37 cellular contexts compared by ENCODE assay signal in the genomic region with DNA sequence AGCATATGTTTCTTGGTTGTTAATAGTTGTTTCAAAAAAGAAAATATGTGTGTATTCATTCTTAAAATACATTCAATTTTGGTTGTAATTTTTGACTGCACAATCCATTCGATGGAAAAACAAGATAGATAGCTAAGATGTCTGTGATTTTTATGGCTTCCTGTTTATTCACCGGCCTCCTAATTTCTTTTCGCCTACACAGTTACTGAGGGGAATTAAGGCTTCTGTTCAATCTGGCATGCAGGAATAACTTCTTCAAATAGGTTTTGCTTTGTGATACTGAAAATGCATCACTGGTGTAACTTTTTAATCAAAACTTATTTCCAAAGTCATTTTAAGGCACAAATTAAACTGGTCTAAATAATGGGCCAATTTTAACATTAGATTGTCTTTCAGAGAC.
"Had no signal": no experiment of that assay in that cellular context is flagged by ENCODE, and none has a peak within 500 bp of the region (broad histone marks: within the 10 kb centered on the region; RNA-seq: fewer than 3 reads in every experiment).

No MANE protein-coding gene starts in this region.

- H3K4me3 Mint-ChIP-seq: activated CD4-positive, alpha-beta memory T cell treated with anti-CD3 and anti-CD28 coated beads for 36 hours; activated CD4-positive, alpha-beta T cell treated with anti-CD3 and anti-CD28 coated beads for 36 hours; activated CD4-positive, alpha-beta T cell treated with anti-CD3 and anti-CD28 coated beads, Interleukin-2, amount 10 ng/mL, durations not matched to agents 24 days and 14 days; activated CD8-positive, alpha-beta memory T cell treated with anti-CD3 and anti-CD28 coated beads, Interleukin-2, amount 10 ng/mL, durations not matched to agents 7 days and 5 days; activated CD8-positive, alpha-beta T cell treated with anti-CD3 and anti-CD28 coated beads, Interleukin-2, amount 10 ng/mL, durations not matched to agents 7 days and 5 days; activated naive CD4-positive, alpha-beta T cell treated with anti-CD3 and anti-CD28 coated beads for 36 hours; activated naive CD4-positive, alpha-beta T cell treated with anti-CD3 and anti-CD28 coated beads, Interleukin-2, amount 50 U/mL, for 24 hours; activated naive CD8-positive, alpha-beta T cell treated with anti-CD3 and anti-CD28 coated beads for 36 hours; activated naive CD8-positive, alpha-beta T cell treated with anti-CD3 and anti-CD28 coated beads, Interleukin-2, amount 50 U/mL, for 24 hours; activated T-helper 1 cell treated with anti-CD3 and anti-CD28 coated beads, Interleukin-12 subunit alpha, Interleukin-12 subunit beta, Interleukin-2, Interleukin-4 antibody, amounts not matched to agents 30 ng/mL and 10 ng/mL and 1 ng/mL, durations not matched to agents 14 hours and 24 hours and 36 hours; effector memory CD8-positive, alpha-beta T cell; T-helper 17 cell; T-helper 2 cell treated with Interferon-gamma antibody and Interleukin-4, amounts not matched to agents 5 μg/mL and 100 μg/mL, for 36 hours had no signal

- H3K27me3 Mint-ChIP-seq: activated CD4-positive, alpha-beta memory T cell treated with anti-CD3 and anti-CD28 coated beads for 36 hours; activated CD4-positive, alpha-beta T cell treated with anti-CD3 and anti-CD28 coated beads for 36 hours; activated CD4-positive, alpha-beta T cell treated with anti-CD3 and anti-CD28 coated beads, Interleukin-2, amount 10 ng/mL, durations not matched to agents 24 days and 14 days; activated CD8-positive, alpha-beta memory T cell treated with anti-CD3 and anti-CD28 coated beads, Interleukin-2, amount 10 ng/mL, durations not matched to agents 7 days and 5 days; activated naive CD4-positive, alpha-beta T cell treated with anti-CD3 and anti-CD28 coated beads, Interleukin-2, amount 50 U/mL, for 24 hours; activated naive CD8-positive, alpha-beta T cell treated with anti-CD3 and anti-CD28 coated beads for 36 hours; activated naive CD8-positive, alpha-beta T cell treated with anti-CD3 and anti-CD28 coated beads, Interleukin-2, amount 50 U/mL, for 24 hours; effector memory CD8-positive, alpha-beta T cell; T-helper 17 cell had no signal

- H3K27ac Mint-ChIP-seq: activated CD4-positive, alpha-beta memory T cell treated with anti-CD3 and anti-CD28 coated beads for 36 hours; activated CD4-positive, alpha-beta T cell treated with anti-CD3 and anti-CD28 coated beads for 36 hours; activated CD4-positive, alpha-beta T cell treated with anti-CD3 and anti-CD28 coated beads, Interleukin-2, amount 10 ng/mL, durations not matched to agents 24 days and 14 days; activated CD8-positive, alpha-beta memory T cell treated with anti-CD3 and anti-CD28 coated beads, Interleukin-2, amount 10 ng/mL, durations not matched to agents 7 days and 5 days; activated CD8-positive, alpha-beta T cell treated with anti-CD3 and anti-CD28 coated beads, Interleukin-2, amount 10 ng/mL, durations not matched to agents 7 days and 5 days; activated naive CD4-positive, alpha-beta T cell treated with anti-CD3 and anti-CD28 coated beads for 36 hours; activated naive CD4-positive, alpha-beta T cell treated with anti-CD3 and anti-CD28 coated beads, Interleukin-2, amount 50 U/mL, for 24 hours; activated naive CD8-positive, alpha-beta T cell treated with anti-CD3 and anti-CD28 coated beads for 36 hours; activated naive CD8-positive, alpha-beta T cell treated with anti-CD3 and anti-CD28 coated beads, Interleukin-2, amount 50 U/mL, for 24 hours; activated T-helper 1 cell treated with anti-CD3 and anti-CD28 coated beads, Interleukin-12 subunit alpha, Interleukin-12 subunit beta, Interleukin-2, Interleukin-4 antibody, amounts not matched to agents 30 ng/mL and 10 ng/mL and 1 ng/mL, durations not matched to agents 14 hours and 24 hours and 36 hours; activated T-helper 2 cell treated with anti-CD3 and anti-CD28 coated beads, Interferon-gamma antibody, Interleukin-2, Interleukin-4, amounts not matched to agents 10 μg/mL and 5 μg/mL and 100 μg/mL, durations not matched to agents 14 hours and 24 hours and 36 hours; effector memory CD8-positive, alpha-beta T cell; T-helper 17 cell; T-helper 2 cell treated with Interferon-gamma antibody and Interleukin-4, amounts not matched to agents 5 μg/mL and 100 μg/mL, for 36 hours had no signal

- H3K9me3 ChIP-seq: body of pancreas, esophagus squamous epithelium, gastrocnemius medialis had no signal

- H3K27me3 ChIP-seq: adrenal gland, body of pancreas, esophagus squamous epithelium, gastrocnemius medialis had no signal

- H3K36me3 Mint-ChIP-seq: activated CD4-positive, alpha-beta memory T cell treated with anti-CD3 and anti-CD28 coated beads for 36 hours; activated CD8-positive, alpha-beta memory T cell treated with anti-CD3 and anti-CD28 coated beads, Interleukin-2, amount 10 ng/mL, durations not matched to agents 7 days and 5 days; activated naive CD4-positive, alpha-beta T cell treated with anti-CD3 and anti-CD28 coated beads, Interleukin-2, amount 50 U/mL, for 24 hours; activated naive CD8-positive, alpha-beta T cell treated with anti-CD3 and anti-CD28 coated beads for 36 hours had no signal

- H3K4me1 ChIP-seq: adrenal gland, body of pancreas, gastrocnemius medialis had no signal

- ATAC-seq: activated CD4-positive, alpha-beta T cell treated with anti-CD3 and anti-CD28 coated beads for 36 hours; activated CD8-positive, alpha-beta memory T cell treated with anti-CD3 and anti-CD28 coated beads, Interleukin-2, amount 10 ng/mL, durations not matched to agents 7 days and 5 days; activated CD8-positive, alpha-beta T cell treated with anti-CD3 and anti-CD28 coated beads, Interleukin-2, amount 10 ng/mL, durations not matched to agents 7 days and 5 days; activated naive CD8-positive, alpha-beta T cell treated with anti-CD3 and anti-CD28 coated beads, Interleukin-2, amount 50 U/mL, for 24 hours; body of pancreas; effector memory CD8-positive, alpha-beta T cell; gastrocnemius medialis; T-helper 17 cell had no signal

- FAIRE-seq: colon, endothelial cell of umbilical vein had no signal

- DNase-seq: activated CD4-positive, alpha-beta memory T cell treated with anti-CD3 and anti-CD28 coated beads for 36 hours; activated CD4-positive, alpha-beta T cell treated with anti-CD3 and anti-CD28 coated beads for 36 hours; activated CD4-positive, alpha-beta T cell treated with anti-CD3 and anti-CD28 coated beads, Interleukin-2, amount 10 ng/mL, durations not matched to agents 24 days and 14 days; activated CD4-positive, CD25-positive, alpha-beta regulatory T cell; activated CD4-positive, CD25-positive, alpha-beta regulatory T cell treated with anti-CD3 and anti-CD28 coated beads, Interleukin-2, amount 50 U/mL, for 72 hours; activated CD8-positive, alpha-beta memory T cell treated with anti-CD3 and anti-CD28 coated beads, Interleukin-2, amount 10 ng/mL, durations not matched to agents 7 days and 5 days; activated CD8-positive, alpha-beta memory T cell treated with anti-CD3 and anti-CD28 coated beads, Interleukin-2, amount 50 U/mL, for 4 hours; activated CD8-positive, alpha-beta T cell treated with anti-CD3 and anti-CD28 coated beads, Interleukin-2, amount 10 ng/mL, durations not matched to agents 7 days and 5 days; activated effector memory CD4-positive, alpha-beta T cell treated with anti-CD3 and anti-CD28 coated beads, Interleukin-2, amount 50 U/mL, for 16 hours; activated naive CD4-positive, alpha-beta T cell treated with anti-CD3 and anti-CD28 coated beads for 36 hours; activated naive CD8-positive, alpha-beta T cell treated with anti-CD3 and anti-CD28 coated beads for 36 hours; activated naive CD8-positive, alpha-beta T cell treated with anti-CD3 and anti-CD28 coated beads, Interleukin-2, amount 50 U/mL, for 24 hours; activated T-cell treated with anti-CD3 and anti-CD28 coated beads, Interleukin-2, amount 50 U/mL, for 1 hour; activated T-cell treated with anti-CD3 and anti-CD28 coated beads, Interleukin-2, amount 50 U/mL, for 48 hours; adrenal gland; amygdala; aorta; body of pancreas; caudate nucleus; cortex of kidney; dermis blood vessel endothelial cell; effector CD4-positive, alpha-beta T cell; effector memory CD8-positive, alpha-beta T cell; esophagus squamous epithelium; foreskin fibroblast; gastrocnemius medialis; glutamatergic neuron; T-helper 1 cell; T-helper 17 cell; T1000 had no signal

- H3K36me3 ChIP-seq: adrenal gland, esophagus squamous epithelium, gastrocnemius medialis had no signal

- H3K4me3 ChIP-seq: adrenal gland, body of pancreas, esophagus squamous epithelium, gastrocnemius medialis had no signal

- H3K4me1 Mint-ChIP-seq: activated CD4-positive, alpha-beta T cell treated with anti-CD3 and anti-CD28 coated beads for 36 hours; activated CD4-positive, alpha-beta T cell treated with anti-CD3 and anti-CD28 coated beads, Interleukin-2, amount 10 ng/mL, durations not matched to agents 24 days and 14 days; activated CD8-positive, alpha-beta memory T cell treated with anti-CD3 and anti-CD28 coated beads, Interleukin-2, amount 10 ng/mL, durations not matched to agents 7 days and 5 days; activated naive CD4-positive, alpha-beta T cell treated with anti-CD3 and anti-CD28 coated beads, Interleukin-2, amount 50 U/mL, for 24 hours; activated naive CD8-positive, alpha-beta T cell treated with anti-CD3 and anti-CD28 coated beads for 36 hours; activated naive CD8-positive, alpha-beta T cell treated with anti-CD3 and anti-CD28 coated beads, Interleukin-2, amount 50 U/mL, for 24 hours; T-helper 17 cell had no signal

- H3K27ac ChIP-seq: adrenal gland, body of pancreas, epithelial cell of prostate, esophagus squamous epithelium, gastrocnemius medialis had no signal
